ENCODE assay signal across 1 cellular context in genomic region chr1:15343099-15343498, GRCh38.
TF ChIP-seq lines count a peak whose summit lies in the region.

No MANE protein-coding gene starts in this region.

TF ChIP-seq in K562, 482 proteins besides CTCF, POLR2A, EP300 and RAD21 (continued from another document):
- TF ChIP-seq HBP1 (CRISPR knock-in tag; IDR thresholded peaks at IDR 0.05) = 0 out of 2 replicates have a peak, but pooled peaks have one; percentile 27
